Comparison of ENCODE assay signal across 1 cellular context in genomic region chr1:115545791-115546733, GRCh38.
TF ChIP-seq lines count a peak whose summit lies in the region.

No MANE protein-coding gene starts in this region.

TF ChIP-seq in HCT116, 20 proteins besides CTCF, POLR2A, EP300 and RAD21 (continued from another document):
- TF ChIP-seq JUND (IDR thresholded peaks at IDR 0.05) (0 out of 2 replicates have a peak, but pooled peaks have one; percentile 25), ZBTB33 (IDR thresholded peaks at IDR 0.05; ENCODE audit: extremely low read depth, insufficient replicate concordance, low read length) (no peak), EGR1 (IDR thresholded peaks at IDR 0.05; ENCODE audit: low read depth) (no peak)
TF ChIP-seq in HCT116: peak in this region for 5.
